ENCODE assay signal across 18 cellular contexts in genomic region chr1:10784998-10785854, GRCh38.
"Had no signal": no experiment of that assay in that cellular context is flagged by ENCODE, and none has a peak within 500 bp of the region (broad histone marks: within the 10 kb centered on the region; RNA-seq: fewer than 3 reads in every experiment).

No MANE protein-coding gene starts in this region.

- H3K36me3 Mint-ChIP-seq: activated naive CD4-positive, alpha-beta T cell treated with anti-CD3 and anti-CD28 coated beads, Interleukin-2, amount 50 U/mL, for 24 hours; T-cell had no signal

- H3K27me3 ChIP-seq: right lobe of liver, testis had no signal

- H3K9ac ChIP-seq: parathyroid adenoma had no signal

- H3K36me3 ChIP-seq: right lobe of liver, SJSA1, WERI-Rb-1 had no signal

- DNase-seq: activated CD4-positive, alpha-beta T cell treated with anti-CD3 and anti-CD28 coated beads for 48 hours; cerebellar nuclear complex; dermis blood vessel endothelial cell; endodermal cell; erythroblast; stimulated activated CD4-positive, alpha-beta T cell treated with anti-CD3 and anti-CD28 coated beads, Interleukin-12 subunit alpha, Interleukin-12 subunit beta, amount 100 ng/mL, for 4 hours; stimulated activated CD4-positive, alpha-beta T cell treated with anti-CD3 and anti-CD28 coated beads, Interleukin-2, amount 100 ng/mL, for 48 hours; stimulated activated naive CD8-positive, alpha-beta T cell treated with anti-CD3 and anti-CD28 coated beads, Interleukin-15, Interleukin-2, amounts not matched to agents 100 U/mL and 50 U/mL, for 24 hours; T-cell; testis; WERI-Rb-1 had no signal

- H3K9me3 Mint-ChIP-seq: activated naive CD4-positive, alpha-beta T cell treated with anti-CD3 and anti-CD28 coated beads, Interleukin-2, amount 50 U/mL, for 24 hours; activated T-helper 17 cell treated with anti-CD3 and anti-CD28 coated beads, Interleukin-2, amount 50 U/mL, for 72 hours; endodermal cell; neural crest cell; T-cell had no signal

- H3K4me3 Mint-ChIP-seq: activated naive CD4-positive, alpha-beta T cell treated with anti-CD3 and anti-CD28 coated beads, Interleukin-2, amount 50 U/mL, for 24 hours; activated T-helper 17 cell treated with anti-CD3 and anti-CD28 coated beads, Interleukin-2, amount 50 U/mL, for 72 hours; endodermal cell; neural crest cell; T-cell had no signal

- H3K27ac Mint-ChIP-seq: activated naive CD4-positive, alpha-beta T cell treated with anti-CD3 and anti-CD28 coated beads, Interleukin-2, amount 50 U/mL, for 24 hours; activated T-helper 17 cell treated with anti-CD3 and anti-CD28 coated beads, Interleukin-2, amount 50 U/mL, for 72 hours; endodermal cell; T-cell had no signal

- H3K4me3 ChIP-seq: hepatocyte, right lobe of liver, SJSA1, testis had no signal

- H3K4me1 Mint-ChIP-seq: activated naive CD4-positive, alpha-beta T cell treated with anti-CD3 and anti-CD28 coated beads, Interleukin-2, amount 50 U/mL, for 24 hours; activated T-helper 17 cell treated with anti-CD3 and anti-CD28 coated beads, Interleukin-2, amount 50 U/mL, for 72 hours; endodermal cell; neural crest cell; T-cell had no signal

- H3K4me1 ChIP-seq: parathyroid adenoma, SJSA1, testis had no signal

- ATAC-seq: activated T-helper 17 cell treated with anti-CD3 and anti-CD28 coated beads, Interleukin-2, amount 50 U/mL, for 72 hours; right lobe of liver; stimulated activated naive CD8-positive, alpha-beta T cell treated with anti-CD3 and anti-CD28 coated beads, Interleukin-15, Interleukin-2, amounts not matched to agents 100 U/mL and 50 U/mL, for 24 hours; T-cell had no signal

- H3K9me3 ChIP-seq: right lobe of liver, SJSA1, testis had no signal

- H3K27ac ChIP-seq: hepatocyte, parathyroid adenoma, right lobe of liver, SJSA1, testis, WERI-Rb-1 had no signal
